Comparison of ENCODE assay signal across 2 cellular contexts in genomic region chr12:54398995-54399793, GRCh38.
TF ChIP-seq lines count a peak whose summit lies in the region.

No MANE protein-coding gene starts in this region.

TF ChIP-seq in IMR-90, 13 proteins besides CTCF, POLR2A, EP300 and RAD21:
- peak; percentile 76; the same call in 1 of the 2 replicates for TF ChIP-seq MAZ (IDR thresholded peaks at IDR 0.05; ENCODE audit: borderline replicate concordance, low read depth, low read length)
- no peak for TF ChIP-seq MAFK (IDR thresholded peaks at IDR 0.05; ENCODE audit: low read depth, low read length)
- TF ChIP-seq SMC3 (IDR thresholded peaks at IDR 0.05; ENCODE audit: low read depth, low read length), result peak; percentile 98
- TF ChIP-seq, protein P1, sequence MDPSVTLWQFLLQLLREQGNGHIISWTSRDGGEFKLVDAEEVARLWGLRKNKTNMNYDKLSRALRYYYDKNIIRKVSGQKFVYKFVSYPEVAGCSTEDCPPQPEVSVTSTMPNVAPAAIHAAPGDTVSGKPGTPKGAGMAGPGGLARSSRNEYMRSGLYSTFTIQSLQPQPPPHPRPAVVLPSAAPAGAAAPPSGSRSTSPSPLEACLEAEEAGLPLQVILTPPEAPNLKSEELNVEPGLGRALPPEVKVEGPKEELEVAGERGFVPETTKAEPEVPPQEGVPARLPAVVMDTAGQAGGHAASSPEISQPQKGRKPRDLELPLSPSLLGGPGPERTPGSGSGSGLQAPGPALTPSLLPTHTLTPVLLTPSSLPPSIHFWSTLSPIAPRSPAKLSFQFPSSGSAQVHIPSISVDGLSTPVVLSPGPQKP (IDR thresholded peaks at IDR 0.05; ENCODE audit: borderline replicate concordance, low read depth, low read length), result no peak
- no peak for TF ChIP-seq MXI1 (IDR thresholded peaks at IDR 0.05; ENCODE audit: borderline replicate concordance, low read depth, low read length)
- TF ChIP-seq RCOR1 (IDR thresholded peaks at IDR 0.05; ENCODE audit: insufficient replicate concordance, low read length), result no peak
- no peak for TF ChIP-seq RFX5 (IDR thresholded peaks at IDR 0.05; ENCODE audit: low read depth, low read length)
- TF ChIP-seq BHLHE40 (IDR thresholded peaks at IDR 0.05; ENCODE audit: low read depth, low read length), result no peak
- TF ChIP-seq FOS (IDR thresholded peaks at IDR 0.05; ENCODE audit: low read depth, low read length), result no peak
- TF ChIP-seq CHD1 (IDR thresholded peaks at IDR 0.05; ENCODE audit: low read depth, low read length), result no peak; the same call in 1 of the 2 replicates
- no peak for TF ChIP-seq NFE2L2 (IDR thresholded peaks at IDR 0.05; ENCODE audit: low read depth, low read length)
- TF ChIP-seq CEBPB (IDR thresholded peaks at IDR 0.05; ENCODE audit: low read depth, low read length), result no peak
- TF ChIP-seq, protein P2, sequence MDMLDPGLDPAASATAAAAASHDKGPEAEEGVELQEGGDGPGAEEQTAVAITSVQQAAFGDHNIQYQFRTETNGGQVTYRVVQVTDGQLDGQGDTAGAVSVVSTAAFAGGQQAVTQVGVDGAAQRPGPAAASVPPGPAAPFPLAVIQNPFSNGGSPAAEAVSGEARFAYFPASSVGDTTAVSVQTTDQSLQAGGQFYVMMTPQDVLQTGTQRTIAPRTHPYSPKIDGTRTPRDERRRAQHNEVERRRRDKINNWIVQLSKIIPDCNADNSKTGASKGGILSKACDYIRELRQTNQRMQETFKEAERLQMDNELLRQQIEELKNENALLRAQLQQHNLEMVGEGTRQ (IDR thresholded peaks at IDR 0.05; ENCODE audit: low read depth, low read length), result no peak
TF ChIP-seq in IMR-90: peak in this region for 2.

TF ChIP-seq in neural cell, 6 proteins besides CTCF, POLR2A, EP300 and RAD21:
- no peak for TF ChIP-seq MXI1 (conservative IDR thresholded peaks at IDR 0.05; ENCODE audit: poor library complexity, severe bottlenecking)
- TF ChIP-seq POLR2AphosphoS5 (IDR thresholded peaks at IDR 0.05), result no peak
- no peak for TF ChIP-seq REST (IDR thresholded peaks at IDR 0.05; ENCODE audit: borderline replicate concordance)
- peak; percentile 92 for TF ChIP-seq SMC3 (conservative IDR thresholded peaks at IDR 0.05; ENCODE audit: poor library complexity)
- TF ChIP-seq EZH2 (IDR thresholded peaks at IDR 0.05; ENCODE audit: borderline replicate concordance, insufficient read depth, low read length, poor library complexity, severe bottlenecking), result no peak
- TF ChIP-seq TAF1 (IDR thresholded peaks at IDR 0.05; ENCODE audit: low read depth), result no peak
